9 cellular contexts compared by ENCODE assay signal in the genomic region with DNA sequence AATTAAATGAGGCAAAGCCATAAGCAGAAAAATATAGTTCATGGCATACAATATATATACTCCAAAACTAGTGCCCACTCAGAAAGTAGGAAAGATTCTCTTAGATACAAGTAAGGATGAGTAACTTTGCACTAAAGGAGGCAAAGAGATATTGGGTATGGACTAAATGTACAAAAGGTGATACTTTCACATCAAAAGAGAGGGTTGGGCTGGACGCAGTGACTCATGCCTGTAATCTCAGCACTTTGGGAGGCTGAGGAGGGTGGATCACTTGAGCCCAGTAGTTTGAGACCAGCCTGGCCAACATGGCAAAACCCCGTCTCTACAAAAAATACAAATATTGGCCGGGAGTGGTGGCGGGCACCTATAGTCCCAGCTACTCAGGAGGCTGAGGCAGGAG. TPM values are rescaled to one million over a fixed set of nuclear protein-coding genes. Genes with fewer than 3 reads are reported as not detected.
A peak's percentile ranks its signal among the peaks of the same experiment; 100 is the strongest.
DNase-seq lines count a peak whose midpoint lies in the region; ATAC-seq and TF ChIP-seq lines count a peak whose summit lies in the region.
"Had no signal": no experiment of that assay in that cellular context is flagged by ENCODE, and none has a peak within 500 bp of the region (broad histone marks: within the 10 kb centered on the region; RNA-seq: fewer than 3 reads in every experiment).

No MANE protein-coding gene starts in this region.

- TF ChIP-seq EP300 in stomach (IDR thresholded peaks at IDR 0.05) = no peak

- no peak overlapping the region for H3K4me3 Mint-ChIP-seq in T-helper 1 cell treated with Interleukin-12 subunit alpha and Interleukin-12 subunit beta and Interleukin-4 antibody, amounts not matched to agents 30 μg/mL and 1 μg/mL, for 36 hours
- no peak overlapping the region for H3K4me3 Mint-ChIP-seq in activated CD4-positive, alpha-beta memory T cell treated with anti-CD3 and anti-CD28 coated beads, Interleukin-2, amount 10 ng/mL, durations not matched to agents 7 days and 5 days
- H3K4me3 Mint-ChIP-seq in immature natural killer cell = no peak overlapping the region

- TF ChIP-seq POLR2A in stomach (IDR thresholded peaks at IDR 0.05) = no peak

- H3K27me3 ChIP-seq in stomach = no peaks in the 10 kb centered on the region
- no peaks in the 10 kb centered on the region for H3K27me3 ChIP-seq in H7 (ENCODE audit: control insufficient read depth, insufficient read depth, low read length)

- H3K27ac ChIP-seq in stomach = peak overlapping the region; percentile 69 to 81 (median 76)

- peak overlapping the region; percentile 4 for H3K27ac Mint-ChIP-seq in T-helper 1 cell treated with Interleukin-12 subunit alpha and Interleukin-12 subunit beta and Interleukin-4 antibody, amounts not matched to agents 30 μg/mL and 1 μg/mL, for 36 hours
- H3K27ac Mint-ChIP-seq in activated CD4-positive, alpha-beta memory T cell treated with anti-CD3 and anti-CD28 coated beads, Interleukin-2, amount 10 ng/mL, durations not matched to agents 7 days and 5 days = peak overlapping the region; percentile 28
- peak overlapping the region in 5 of 6 donors; percentile 13 to 82 (median 64) for H3K27ac Mint-ChIP-seq in immature natural killer cell

- H3K4me1 ChIP-seq in stomach = peaks cover 21 to 91% (median 58%) of the 10 kb centered on the region in 4 donors

- no peaks in the 10 kb centered on the region for H3K9me3 Mint-ChIP-seq in T-helper 1 cell treated with Interleukin-12 subunit alpha and Interleukin-12 subunit beta and Interleukin-4 antibody, amounts not matched to agents 30 μg/mL and 1 μg/mL, for 36 hours
- H3K9me3 Mint-ChIP-seq in activated CD4-positive, alpha-beta memory T cell treated with anti-CD3 and anti-CD28 coated beads, Interleukin-2, amount 10 ng/mL, durations not matched to agents 7 days and 5 days = peaks cover 2% of the 10 kb centered on the region
- no peaks in the 10 kb centered on the region for H3K9me3 Mint-ChIP-seq in immature natural killer cell

- CTCF ChIA-PET in activated CD4-positive, alpha-beta memory T cell treated with anti-CD3 and anti-CD28 coated beads, Interleukin-2, amount 10 ng/mL, durations not matched to agents 7 days and 5 days (lab: Charles Lee) = interaction anchor here (2.1 to 3.0 kb wide), 5 partner anchors 12 to 637 kb away, joined by 4 to 70 read pairs (median 11); no protein-coding TSS in a partner anchor

- H3K36me3 ChIP-seq in stomach (peaks cover 5 to 47% (median 34%) of the 10 kb centered on the region in 4 donors), H7 (replicated peaks; ENCODE audit: control insufficient read depth, insufficient read depth, low read length) (no peaks in the 10 kb centered on the region; the same call in 1 of the 2 replicates)

- WGBS in stomach, 5 donors = 53 to 79% (median 72%) methylated on average over 4 of the region's 4 CpGs

- peaks cover 58% of the 10 kb centered on the region for H3K36me3 Mint-ChIP-seq in T-helper 1 cell treated with Interleukin-12 subunit alpha and Interleukin-12 subunit beta and Interleukin-4 antibody, amounts not matched to agents 30 μg/mL and 1 μg/mL, for 36 hours (ENCODE audit: low read depth)
- peaks cover 88% of the 10 kb centered on the region for H3K36me3 Mint-ChIP-seq in activated CD4-positive, alpha-beta memory T cell treated with anti-CD3 and anti-CD28 coated beads, Interleukin-2, amount 10 ng/mL, durations not matched to agents 7 days and 5 days (ENCODE audit: low read depth)
- H3K36me3 Mint-ChIP-seq in immature natural killer cell = peaks cover 4 to 14% (median 4%) of the 10 kb centered on the region in 3 donors

- H3K4me1 Mint-ChIP-seq in T-helper 1 cell treated with Interleukin-12 subunit alpha and Interleukin-12 subunit beta and Interleukin-4 antibody, amounts not matched to agents 30 μg/mL and 1 μg/mL, for 36 hours (ENCODE audit: low read depth) = peaks cover 64% of the 10 kb centered on the region
- H3K4me1 Mint-ChIP-seq in activated CD4-positive, alpha-beta memory T cell treated with anti-CD3 and anti-CD28 coated beads, Interleukin-2, amount 10 ng/mL, durations not matched to agents 7 days and 5 days = peaks cover 85% of the 10 kb centered on the region
- peaks cover 25 to 61% of the 10 kb centered on the region in 2 donors for H3K4me1 Mint-ChIP-seq in immature natural killer cell

- TF ChIP-seq CTCF in stomach (IDR thresholded peaks at IDR 0.05) = no peak

- DNase-seq in T-helper 1 cell (no peak), immature natural killer cell (no peak), stomach (no peak), H7 (no peak)
- DNase-seq in activated CD4-positive, alpha-beta memory T cell treated with anti-CD3 and anti-CD28 coated beads, Interleukin-2, amount 10 ng/mL, durations not matched to agents 7 days and 5 days = no peak
- no peak for DNase-seq in activated CD4-positive, alpha-beta T cell treated with anti-CD3 and anti-CD28 coated beads, Interleukin-2, amount 50 U/mL, for 48 hours
- DNase-seq: activated CD4-positive, alpha-beta T cell treated with anti-CD3 and anti-CD28 coated beads for 48 hours had no signal

- H3K27me3 Mint-ChIP-seq in T-helper 1 cell treated with Interleukin-12 subunit alpha and Interleukin-12 subunit beta and Interleukin-4 antibody, amounts not matched to agents 30 μg/mL and 1 μg/mL, for 36 hours (ENCODE audit: low read depth) = no peaks in the 10 kb centered on the region
- H3K27me3 Mint-ChIP-seq in activated CD4-positive, alpha-beta memory T cell treated with anti-CD3 and anti-CD28 coated beads, Interleukin-2, amount 10 ng/mL, durations not matched to agents 7 days and 5 days = no peaks in the 10 kb centered on the region
- peaks cover 0 to 1% (median 0%) of the 10 kb centered on the region in 3 donors for H3K27me3 Mint-ChIP-seq in immature natural killer cell (ENCODE audit: low read depth in 3 of 3)

- no peak for ATAC-seq in GM19324 (IDR thresholded peaks at IDR 0.05; ENCODE audit: low FRiP score, unreplicated experiment)

- intact Hi-C loops in stomach (cut with DNase I; ENCODE audit: low total_unique reads) = no loop called here

- no peaks in the 10 kb centered on the region for H3K9me3 ChIP-seq in stomach

- no peak overlapping the region for H3K4me3 ChIP-seq in stomach
- no peak overlapping the region for H3K4me3 ChIP-seq in H7 (ENCODE audit: insufficient read depth, low read depth, low read length)

- POLR2A ChIA-PET in activated CD4-positive, alpha-beta memory T cell treated with anti-CD3 and anti-CD28 coated beads, Interleukin-2, amount 10 ng/mL, durations not matched to agents 7 days and 5 days (lab: Charles Lee) = interaction anchor here (0.7 to 2.3 kb wide), 4 partner anchors 36 to 218 kb away, joined by 3 to 7 read pairs (median 4); a partner anchor contains a TSS

RNA-seq across cellular contexts. Expression of a gene that starts 6.7 kb away (rescaled TPM):
- total RNA-seq in activated CD4-positive, alpha-beta memory T cell treated with anti-CD3 and anti-CD28 coated beads, Interleukin-2, amount 10 ng/mL, durations not matched to agents 7 days and 5 days = 10 to 100 TPM; 43.7 to 44.0 TPM
- polyA plus RNA-seq in immature natural killer cell (10 to 100 TPM; 13.6 to 19.2 (median 15.6) TPM), stomach (10 to 100 TPM; 20.3 to 32.1 (median 24.3) TPM)
- 100 to 1,000 TPM in 1 of 5 donors, 10 to 100 TPM in 3, 1 to 10 TPM in 1; 7.2 to 112 (median 40.4) TPM for total RNA-seq in stomach
- total RNA-seq in H7 (2014; rRNA removed; shearing (Covaris generic)) = 33.7 and 45.9 TPM in 2 replicates

RNA-seq across cellular contexts. Expression of a gene that starts 6.7 kb away (rescaled TPM):
- 10 to 100 TPM; 20.3 to 20.9 TPM for total RNA-seq in activated CD4-positive, alpha-beta memory T cell treated with anti-CD3 and anti-CD28 coated beads, Interleukin-2, amount 10 ng/mL, durations not matched to agents 7 days and 5 days
- 1 to 10 TPM in 2 of 3 donors, under 1 TPM in 1; 0.93 to 9.2 (median 5.4) TPM for polyA plus RNA-seq in immature natural killer cell
- total RNA-seq in stomach = 10 to 100 TPM in 4 of 5 donors, 1 to 10 TPM in 1; 8.1 to 28.6 (median 23.1) TPM
- 1 to 10 TPM; 4.3 to 6.9 (median 4.6) TPM for polyA plus RNA-seq in stomach
- 10.7 and 12.2 TPM in 2 replicates for total RNA-seq in H7 (2014; rRNA removed; shearing (Covaris generic))

RNA-seq across cellular contexts. Expression of a gene that starts 37.0 kb away (rescaled TPM):
- total RNA-seq in activated CD4-positive, alpha-beta memory T cell treated with anti-CD3 and anti-CD28 coated beads, Interleukin-2, amount 10 ng/mL, durations not matched to agents 7 days and 5 days = 10 to 100 TPM; 33.6 to 34.4 TPM
- polyA plus RNA-seq in immature natural killer cell (10 to 100 TPM in 1 of 3 donors, 1 to 10 TPM in 2; 7.7 to 18.2 (median 8.3) TPM), stomach (10 to 100 TPM in 2 of 3 donors, 1 to 10 TPM in 1; 6.4 to 12.7 (median 10.0) TPM)
- total RNA-seq in stomach = 10 to 100 TPM in 4 of 5 donors, 1 to 10 TPM in 1; 3.6 to 57.7 (median 22.0) TPM
- total RNA-seq in H7 (2014; rRNA removed; shearing (Covaris generic)) = not detected in 2 replicates

Comparison
In these comparisons a context has a peak if more than half of its experiments do, and no peak if none do; other contexts are left out.
1. H3K27ac Mint-ChIP-seq: peak in every context shown above with its lines; median percentile 64 in immature natural killer cell; 28 in activated CD4-positive, alpha-beta memory T cell treated with anti-CD3 and anti-CD28 coated beads, Interleukin-2, amount 10 ng/mL, durations not matched to agents 7 days and 5 days; 4 in T-helper 1 cell treated with Interleukin-12 subunit alpha and Interleukin-12 subunit beta and Interleukin-4 antibody, amounts not matched to agents 30 μg/mL and 1 μg/mL, for 36 hours.